ENCODE assay signal across 8 cellular contexts in genomic region chr4:173318648-173319211, GRCh38. TPM values are rescaled to one million over a fixed set of nuclear protein-coding genes. Genes with fewer than 3 reads are reported as not detected.
DNase-seq lines count a peak whose midpoint lies in the region; ATAC-seq and TF ChIP-seq lines count a peak whose summit lies in the region.

No MANE protein-coding gene starts in this region.

- no peak; the same call in 1 of the 2 replicates for TF ChIP-seq CTCF in RWPE1 (conservative IDR thresholded peaks at IDR 0.05; ENCODE audit: low read depth)
- peak; percentile 35 for TF ChIP-seq CTCF in fibroblast of mammary gland (conservative IDR thresholded peaks at IDR 0.05; ENCODE audit: control insufficient read depth, insufficient read depth, low read depth, low read length)
- TF ChIP-seq CTCF in prostate gland (IDR thresholded peaks at IDR 0.05): peak; percentile 16 to 56 (median 40)

- no peaks in the 10 kb centered on the region for H3K27me3 ChIP-seq in prostate gland (replicated peaks; ENCODE audit: insufficient read depth)

- DNase-seq in Daoy (ENCODE audit: low read depth) (peak; percentile 3), RWPE1 (ENCODE audit: low spot score) (peak; percentile 29), fibroblast of mammary gland (ENCODE audit: low read depth) (peak; percentile 70), prostate gland (ENCODE audit: low spot score) (no peak), NCI-H187 (lab: John Stamatoyannopoulos, UW) (no peak)

- no peaks in the 10 kb centered on the region for H3K4me1 ChIP-seq in prostate gland (replicated peaks)

- peak; percentile 49 for ATAC-seq in HG02870 (IDR thresholded peaks at IDR 0.05; ENCODE audit: unreplicated experiment)
- no peak for ATAC-seq in GM18873 (IDR thresholded peaks at IDR 0.05; ENCODE audit: low FRiP score, unreplicated experiment)
- no peak for ATAC-seq in HG02970 (IDR thresholded peaks at IDR 0.05; ENCODE audit: low FRiP score, unreplicated experiment)

- H3K9me3 ChIP-seq in prostate gland: no peaks in the 10 kb centered on the region

- CTCF ChIA-PET in RWPE1 (lab: Yijun Ruan, JAX): interaction anchor here (0.6 to 1.2 kb wide), 8 partner anchors 12 to 175 kb away, joined by 3 to 7 read pairs (median 4); partner anchors contain the start of gene GALNT7

- POLR2A ChIA-PET in RWPE1 (lab: Yijun Ruan, JAX; ENCODE audit: low non-redundant PET): interaction anchor here (0.5 kb wide), 1 partner anchor 912 kb away, joined by 3 read pairs; no protein-coding TSS in a partner anchor

- no peaks in the 10 kb centered on the region for H3K36me3 ChIP-seq in prostate gland

- no peak overlapping the region for H3K4me3 ChIP-seq in fibroblast of mammary gland (ENCODE audit: control insufficient read depth, low read depth, low read length)
- H3K4me3 ChIP-seq in prostate gland: no peak overlapping the region

- 16% methylated on average over 3 of the region's 3 CpGs for WGBS in prostate gland

- TF ChIP-seq POLR2A in prostate gland (IDR thresholded peaks at IDR 0.05): no peak

- H3K27ac ChIP-seq in RWPE1: no peak overlapping the region
- no peak overlapping the region for H3K27ac ChIP-seq in prostate gland

- intact Hi-C loops in prostate gland (cut with DNase I): loop anchor here (2.0 kb wide), 1 partner anchor 98 kb away; no protein-coding TSS in a partner anchor

RNA-seq across cellular contexts. Expression of gene HMGB2, which starts 15.4 kb away (rescaled TPM):
- total RNA-seq in Daoy (2014; rRNA removed; shearing (Covaris generic)): 170 and 222 TPM in 2 replicates
- total RNA-seq in prostate gland: 10 to 100 TPM; 32.2 to 38.0 TPM

RNA-seq across cellular contexts. Expression of gene SAP30, which starts 52.0 kb away (rescaled TPM):
- total RNA-seq in Daoy (2014; rRNA removed; shearing (Covaris generic)): 26.3 and 27.1 TPM in 2 replicates
- total RNA-seq in prostate gland: 10 to 100 TPM; 34.9 to 39.0 TPM

Comparison
In these comparisons a context has a peak if more than half of its experiments do, and no peak if none do; other contexts are left out.
1. DNase-seq: peak in Daoy (single experiment), RWPE1 (single experiment) and fibroblast of mammary gland (single experiment); none in prostate gland (single experiment) and NCI-H187 (0 of 2).